8 cellular contexts compared by ENCODE assay signal in genomic region chr3:23183731-23184130, GRCh38. TPM values are rescaled to one million over a fixed set of nuclear protein-coding genes. Genes with fewer than 3 reads are reported as not detected.
DNase-seq lines count a peak whose midpoint lies in the region; ATAC-seq and TF ChIP-seq lines count a peak whose summit lies in the region.

No MANE protein-coding gene starts in this region.

- DNase-seq in H7 (peak; percentile 58), right cardiac atrium (no peak), tibial nerve (ENCODE audit: low spot score in 2 of 2) (no peak)
- DNase-seq in effector memory CD8-positive, alpha-beta T cell, result no peak

- no peak overlapping the region for H3K4me2 ChIP-seq in SU-DHL-6 (ENCODE audit: low read depth, low read length, poor library complexity, severe bottlenecking)

- no peaks in the 10 kb centered on the region for H3K4me1 ChIP-seq in right cardiac atrium (ENCODE audit: control insufficient read depth, insufficient read depth, low read length)
- H3K4me1 ChIP-seq in tibial nerve, result no peaks in the 10 kb centered on the region

- H2AFZ ChIP-seq in SU-DHL-6 (ENCODE audit: low read depth, low read length, severe bottlenecking), result no peak overlapping the region

- no peaks in the 10 kb centered on the region for H3K9me3 Mint-ChIP-seq in effector memory CD8-positive, alpha-beta T cell

- 40% methylated on average over 3 of the region's 3 CpGs for WGBS in right cardiac atrium
- WGBS in tibial nerve, 2 donors, result 39 to 46% methylated on average over 3 of the region's 3 CpGs

- no peaks in the 10 kb centered on the region for H3K27me3 ChIP-seq in H7 (ENCODE audit: control insufficient read depth, insufficient read depth, low read length)
- H3K27me3 ChIP-seq in SU-DHL-6 (ENCODE audit: low read length), result no peaks in the 10 kb centered on the region
- H3K27me3 ChIP-seq in right cardiac atrium (ENCODE audit: control insufficient read depth, insufficient read depth), result no peaks in the 10 kb centered on the region
- no peaks in the 10 kb centered on the region for H3K27me3 ChIP-seq in tibial nerve

- H3K9me2 ChIP-seq in SU-DHL-6 (replicated peaks; ENCODE audit: insufficient read depth, low read length), result no peaks in the 10 kb centered on the region

- H3K27ac ChIP-seq in 22Rv1, result no peak overlapping the region
- H3K27ac ChIP-seq in SU-DHL-6 (ENCODE audit: low read depth, low read length), result no peak overlapping the region
- no peak overlapping the region for H3K27ac ChIP-seq in right cardiac atrium (ENCODE audit: low read length)
- H3K27ac ChIP-seq in tibial nerve, result no peak overlapping the region

- H3K36me3 ChIP-seq in H7 (replicated peaks; ENCODE audit: control insufficient read depth, insufficient read depth, low read length), result no peaks in the 10 kb centered on the region
- no peaks in the 10 kb centered on the region for H3K36me3 ChIP-seq in SU-DHL-6 (ENCODE audit: low read length)
- H3K36me3 ChIP-seq in tibial nerve, result no peaks in the 10 kb centered on the region

- no peak overlapping the region for H3K27ac Mint-ChIP-seq in effector memory CD8-positive, alpha-beta T cell

- no peak overlapping the region for H3K9ac ChIP-seq in SU-DHL-6 (ENCODE audit: low read length)

- no peaks in the 10 kb centered on the region for H3K27me3 Mint-ChIP-seq in effector memory CD8-positive, alpha-beta T cell

- no peak overlapping the region for H3K4me3 ChIP-seq in H7 (ENCODE audit: insufficient read depth, low read depth, low read length)
- no peak overlapping the region for H3K4me3 ChIP-seq in SU-DHL-6 (ENCODE audit: insufficient read depth, low read length, poor library complexity, severe bottlenecking)
- no peak overlapping the region for H3K4me3 ChIP-seq in right cardiac atrium (ENCODE audit: low read length)
- no peak overlapping the region for H3K4me3 ChIP-seq in tibial nerve

- H3K79me2 ChIP-seq in SU-DHL-6 (ENCODE audit: insufficient read depth, low read length), result no peaks in the 10 kb centered on the region

- ATAC-seq in right cardiac atrium, result peak; percentile 75 to 77
- ATAC-seq in effector memory CD8-positive, alpha-beta T cell (replicated peaks), result no peak
- no peak for ATAC-seq in GM18861 (IDR thresholded peaks at IDR 0.05; ENCODE audit: unreplicated experiment)
- ATAC-seq in HG02763 (IDR thresholded peaks at IDR 0.05; ENCODE audit: unreplicated experiment), result no peak

- no peaks in the 10 kb centered on the region for H3K36me3 Mint-ChIP-seq in effector memory CD8-positive, alpha-beta T cell (ENCODE audit: insufficient read depth)

- peak; percentile 63 for TF ChIP-seq CTCF in 22Rv1 (IDR thresholded peaks at IDR 0.05)
- TF ChIP-seq CTCF in SU-DHL-6 (IDR thresholded peaks at IDR 0.05; ENCODE audit: insufficient read depth, low read length, poor library complexity, severe bottlenecking), result peak; percentile 58
- peak; percentile 11 to 54 (median 20) for TF ChIP-seq CTCF in tibial nerve (IDR thresholded peaks at IDR 0.05)

- no peak overlapping the region for H3K4me3 Mint-ChIP-seq in effector memory CD8-positive, alpha-beta T cell

- no peaks in the 10 kb centered on the region for H3K4me1 Mint-ChIP-seq in effector memory CD8-positive, alpha-beta T cell (ENCODE audit: low read depth in 2 of 2)

- no peaks in the 10 kb centered on the region for H3K9me3 ChIP-seq in SU-DHL-6 (ENCODE audit: insufficient read depth, low read length)
- H3K9me3 ChIP-seq in right cardiac atrium (ENCODE audit: control insufficient read depth, low read length), result no peaks in the 10 kb centered on the region
- no peaks in the 10 kb centered on the region for H3K9me3 ChIP-seq in tibial nerve

- intact Hi-C loops in right cardiac atrium (cut with DNase I), result no loop called here

- TF ChIP-seq EP300 in tibial nerve (IDR thresholded peaks at IDR 0.05), result no peak

- H3F3A ChIP-seq in SU-DHL-6 (ENCODE audit: insufficient read depth), result no peaks in the 10 kb centered on the region

- no peak for TF ChIP-seq POLR2A in tibial nerve (IDR thresholded peaks at IDR 0.05)

- H4K20me1 ChIP-seq in SU-DHL-6 (ENCODE audit: low read depth, low read length), result no peaks in the 10 kb centered on the region

RNA-seq across cellular contexts. Expression of gene UBE2E2, which starts 19.4 kb away (rescaled TPM):
- total RNA-seq in H7 (2014; rRNA removed; shearing (Covaris generic)), result 56.8 and 78.5 TPM in 2 replicates
- 10 to 100 TPM; 36.6 to 49.2 (median 46.5) TPM for total RNA-seq in right cardiac atrium
- 32.3 TPM for polyA plus RNA-seq in right cardiac atrium
- total RNA-seq in tibial nerve, result 100 to 1,000 TPM in 3 of 4 donors, 10 to 100 TPM in 1; 67.1 to 222 (median 130) TPM

Comparison
In these comparisons a context has a peak if more than half of its experiments do, and no peak if none do; other contexts are left out.
1. ATAC-seq: peak in right cardiac atrium (2 of 2); none in effector memory CD8-positive, alpha-beta T cell (single experiment), GM18861 (single experiment) and HG02763 (single experiment).
2. Peak in every context shown above with its lines, with median percentiles within 50 percentile points of each other: CTCF ChIP-seq.